In genomic region chr7:2533566-2533965, GRCh38 we compare ENCODE assay signal across 8 cellular contexts. TPM values are rescaled to one million over a fixed set of nuclear protein-coding genes. Genes with fewer than 3 reads are reported as not detected.
"Had no signal": no experiment of that assay in that cellular context is flagged by ENCODE, and none has a peak within 500 bp of the region (broad histone marks: within the 10 kb centered on the region; RNA-seq: fewer than 3 reads in every experiment).

No MANE protein-coding gene starts in this region.

RNA-seq across cellular contexts. Expression of gene GRIFIN, which starts 57.4 kb away (rescaled TPM):
- total RNA-seq: LHCN-M2, MCF 10A, NCI-H460, OCI-LY7, Right ventricle myocardium superior, RPMI7951, SJSA1 had no signal
- polyA plus RNA-seq: SK-N-SH had no signal
